Comparison of ENCODE assay signal across 28 cellular contexts in the genomic region with DNA sequence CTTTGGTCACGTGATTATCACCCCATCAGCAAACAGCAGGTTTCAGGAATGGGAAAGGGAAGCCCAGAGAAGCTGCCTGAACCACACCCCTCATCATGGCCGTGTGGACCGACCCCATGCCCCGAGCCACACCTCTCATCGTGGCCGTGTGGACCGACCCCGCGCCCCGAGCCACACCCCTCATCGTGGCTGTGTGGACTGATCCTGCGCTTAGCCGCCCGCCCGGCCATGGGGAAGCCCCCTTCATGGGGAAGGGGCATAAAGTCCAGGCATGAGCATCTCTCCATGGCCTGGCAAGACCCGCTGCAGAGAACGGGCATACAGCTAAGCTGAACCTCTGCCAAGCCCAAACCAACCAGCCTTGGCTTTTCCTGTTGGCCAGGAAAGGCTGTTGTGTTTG. TPM values are rescaled to one million over a fixed set of nuclear protein-coding genes. Genes with fewer than 3 reads are reported as not detected.
DNase-seq lines count a peak whose midpoint lies in the region; ATAC-seq, FAIRE-seq and TF ChIP-seq lines count a peak whose summit lies in the region.
"Had no signal": no experiment of that assay in that cellular context is flagged by ENCODE, and none has a peak within 500 bp of the region (broad histone marks: within the 10 kb centered on the region; RNA-seq: fewer than 3 reads in every experiment).

No MANE protein-coding gene starts in this region.

- no peaks in the 10 kb centered on the region for H3K4me1 Mint-ChIP-seq in MCF 10A (ENCODE audit: insufficient read depth, unreplicated experiment)

- no peak for FAIRE-seq in K562 (lab: Jason Lieb, UNC)
- FAIRE-seq: A549, GM12878, GM12892, GM19239 had no signal

- H3K9ac ChIP-seq in K562 (ENCODE audit: insufficient read depth in 1 of 2, low read depth in 2 of 2, low read length in 2 of 2) = no peak overlapping the region
- peak overlapping the region; percentile 77 for H3K9ac ChIP-seq in mesenchymal stem cell (ENCODE audit: low read length)
- H3K9ac ChIP-seq: BLaER1 had no signal

- BruUV-seq in K562 (replicated peaks; lab: Mats Ljungman, UMichigan) (no TSS peak), MCF 10A (replicated peaks; lab: Mats Ljungman, UMichigan) (no TSS peak)

- no peak overlapping the region for H2AK5ac ChIP-seq in mesenchymal stem cell (ENCODE audit: low read length, severe bottlenecking)

- H3K4me1 ChIP-seq in right cardiac atrium (ENCODE audit: control insufficient read depth, insufficient read depth, low read length) (no peaks in the 10 kb centered on the region), K562 (replicated peaks in 1 of 2; ENCODE audit: control insufficient read depth in 2 of 2, insufficient read depth in 2 of 2, low read length in 2 of 2) (peaks cover 2 to 22% of the 10 kb centered on the region in 2 experiments; a peak in 4 of 5 replicates), mesenchymal stem cell (ENCODE audit: control insufficient read depth, insufficient read depth, low read depth, low read length) (peaks cover 5% of the 10 kb centered on the region), mucosa of descending colon (ENCODE audit: low read depth) (peaks cover 8% of the 10 kb centered on the region)
- H3K4me1 ChIP-seq: BE2C had no signal

- no peak overlapping the region for H3K27ac ChIP-seq in right cardiac atrium (ENCODE audit: low read length)
- peak overlapping the region; percentile 98 for H3K27ac ChIP-seq in VCaP
- no peak overlapping the region for H3K27ac ChIP-seq in K562 (ENCODE audit: extremely low read depth, low read depth, low read length)
- no peak overlapping the region for H3K27ac ChIP-seq in mesenchymal stem cell (ENCODE audit: low read length, poor library complexity, severe bottlenecking)
- H3K27ac ChIP-seq: 22Rv1, A549, BLaER1 had no signal

- TF ChIP-seq POLR2A in K562 (conservative IDR thresholded peaks at IDR 0.05) = no peak

- no peak overlapping the region for H4K91ac ChIP-seq in mesenchymal stem cell (ENCODE audit: low read length)

- ATAC-seq in right cardiac atrium (no peak), Right ventricle myocardium inferior (no peak), K562 (no peak), mucosa of descending colon (no peak), HG02678 (IDR thresholded peaks at IDR 0.05; ENCODE audit: unreplicated experiment) (no peak)
- ATAC-seq: GM12878 had no signal

- no peak overlapping the region for H3K27ac Mint-ChIP-seq in MCF 10A (ENCODE audit: low read depth, unreplicated experiment)
- H3K27ac Mint-ChIP-seq: CD4-positive, alpha-beta memory T cell; CD4-positive, CD25-positive, alpha-beta regulatory T cell had no signal

- H2BK5ac ChIP-seq in mesenchymal stem cell (ENCODE audit: low read depth, low read length, poor library complexity, severe bottlenecking) = no peak overlapping the region

- H3K14ac ChIP-seq in mesenchymal stem cell (ENCODE audit: low read length in 2 of 2) = no peak overlapping the region

- no peak overlapping the region for H2BK120ac ChIP-seq in mesenchymal stem cell (ENCODE audit: low read depth, low read length)

- DNase-seq in right cardiac atrium (peak in 2 of 3 donors; percentile 7 to 48), Right ventricle myocardium inferior (ENCODE audit: missing footprints) (no peak), K562 (ENCODE audit: extremely low read depth in 1 of 4, low spot score in 3 of 4) (peak in 1 of 4 experiments; percentile 33), mesenchymal stem cell (no peak), MCF 10A (ENCODE audit: unreplicated experiment) (no peak), mucosa of descending colon (no peak)
- DNase-seq: BE2C; C1 segment of cervical spinal cord; CD4-positive, CD25-positive, alpha-beta regulatory T cell; CD8-positive, alpha-beta memory T cell; COR-L47; DMS 273 treated with DMSO at 0.1 percent for 48 hours; DMS153; DMS53; DMS79; DND-41; EL; GDM1 had no signal

- H3K4ac ChIP-seq in mesenchymal stem cell (ENCODE audit: low read depth in 1 of 2, low read length in 2 of 2) = no peak overlapping the region

- H4K8ac ChIP-seq in mesenchymal stem cell (ENCODE audit: low read length) = no peak overlapping the region

- H3K27me3 ChIP-seq in right cardiac atrium (ENCODE audit: control insufficient read depth, insufficient read depth) (no peaks in the 10 kb centered on the region), K562 (ENCODE audit: control insufficient read depth in 2 of 2, insufficient read depth in 2 of 2, low read length in 2 of 2) (no peaks in the 10 kb centered on the region), mesenchymal stem cell (ENCODE audit: control insufficient read depth in 1 of 2, insufficient read depth in 1 of 2, low read length in 2 of 2) (no peaks in the 10 kb centered on the region)
- H3K27me3 ChIP-seq: BE2C, BLaER1 had no signal

- no peak overlapping the region for H2BK12ac ChIP-seq in mesenchymal stem cell (ENCODE audit: low read length in 2 of 2)

- no peak overlapping the region for H3K18ac ChIP-seq in mesenchymal stem cell (ENCODE audit: low read depth in 1 of 2, low read length in 2 of 2)

- H3K9me3 Mint-ChIP-seq in MCF 10A (ENCODE audit: unreplicated experiment) = no peaks in the 10 kb centered on the region
- H3K9me3 Mint-ChIP-seq: CD14-positive monocyte; CD4-positive, alpha-beta memory T cell; CD4-positive, CD25-positive, alpha-beta regulatory T cell; CD8-positive, alpha-beta memory T cell had no signal

- peaks cover 68% of the 10 kb centered on the region for H3K79me1 ChIP-seq in mesenchymal stem cell (replicated peaks; ENCODE audit: low read length, poor library complexity, severe bottlenecking)

- H3K27me3 Mint-ChIP-seq in MCF 10A (ENCODE audit: insufficient read depth, unreplicated experiment) = no peaks in the 10 kb centered on the region
- H3K27me3 Mint-ChIP-seq: CD4-positive, alpha-beta memory T cell; CD4-positive, CD25-positive, alpha-beta regulatory T cell had no signal

- no peak overlapping the region for H3K4me3 Mint-ChIP-seq in MCF 10A (ENCODE audit: unreplicated experiment)
- H3K4me3 Mint-ChIP-seq: CD14-positive monocyte; CD4-positive, alpha-beta memory T cell; CD4-positive, CD25-positive, alpha-beta regulatory T cell; CD8-positive, alpha-beta memory T cell had no signal

- H4K20me1 ChIP-seq in K562 (replicated peaks; ENCODE audit: control insufficient read depth, insufficient read depth, low read length) = no peaks in the 10 kb centered on the region; the same call in 1 of the 2 replicates

- H3K23ac ChIP-seq in mesenchymal stem cell (ENCODE audit: low read length in 2 of 2) = no peak overlapping the region

- WGBS in right cardiac atrium = 87% methylated on average over 17 of the region's 17 CpGs
- 85% methylated on average over 13 of the region's 17 CpGs for WGBS in K562 (ENCODE audit: insufficient coverage, low coverage, missing lambda C conversion rate)
- 96% methylated on average over 17 of the region's 17 CpGs for WGBS in mesenchymal stem cell

- CTCF ChIA-PET in K562 (lab: Yijun Ruan, JAX; ENCODE audit: low intra/inter-chr PET ratio) (no interaction called here), MCF 10A (lab: Yijun Ruan, JAX) (interaction anchor here (0.7 to 1.0 kb wide), 4 partner anchors 39 to 635 kb away, joined by 3 to 4 read pairs (median 3); partner anchors contain the start of gene ABCA2)

- H3K9me3 ChIP-seq in right cardiac atrium (ENCODE audit: control insufficient read depth, low read length) (no peaks in the 10 kb centered on the region), K562 (replicated peaks; ENCODE audit: control insufficient read depth, insufficient read depth, low read depth, low read length) (no peaks in the 10 kb centered on the region), mesenchymal stem cell (ENCODE audit: control insufficient read depth, low read length) (no peaks in the 10 kb centered on the region), mucosa of descending colon (no peaks in the 10 kb centered on the region)
- H3K9me3 ChIP-seq: A549, BE2C, BLaER1 had no signal

- no peaks in the 10 kb centered on the region for H3K9me1 ChIP-seq in K562 (ENCODE audit: control insufficient read depth, insufficient read depth, low read length)

- POLR2A ChIA-PET in K562 (lab: Yijun Ruan, JAX) = interaction anchor here (1.0 to 3.3 kb wide), 2 partner anchors 10 to 16 kb away, joined by 5 to 8 read pairs; partner anchors contain the start of genes ENTR1 and PMPCA
- POLR2A ChIA-PET in MCF 10A (lab: Yijun Ruan, JAX) = interaction anchor here (1.1 kb wide), 2 partner anchors 8 to 22 kb away, joined by 3 read pairs; no protein-coding TSS in a partner anchor

- H2AFZ ChIP-seq in K562 (ENCODE audit: low read depth, low read length) (no peak overlapping the region), mesenchymal stem cell (ENCODE audit: low read depth, low read length) (no peak overlapping the region)

- TF ChIP-seq RAD21 in K562 (CRISPR knock-in tag; conservative IDR thresholded peaks at IDR 0.05 in 1 of 2, IDR thresholded peaks at IDR 0.05 in 1 of 2) = no peak

- no peak for TF ChIP-seq EP300 in K562 (IDR thresholded peaks at IDR 0.05; ENCODE audit: low read length)

- no peak overlapping the region for H2BK15ac ChIP-seq in mesenchymal stem cell (ENCODE audit: low read depth, poor library complexity, severe bottlenecking)

- TF ChIP-seq CTCF in VCaP (conservative IDR thresholded peaks at IDR 0.05) = no peak
- no peak for TF ChIP-seq CTCF in K562 (IDR thresholded peaks at IDR 0.05 in 2 of 3, conservative IDR thresholded peaks at IDR 0.05 in 1 of 3; ENCODE audit: insufficient read depth in 2 of 3, low read depth in 1 of 3, low read length in 3 of 3)
- TF ChIP-seq CTCF in MCF 10A (IDR thresholded peaks at IDR 0.05; ENCODE audit: unreplicated experiment) = no peak
- TF ChIP-seq CTCF in mucosa of descending colon (IDR thresholded peaks at IDR 0.05) = no peak

- peaks cover 73% of the 10 kb centered on the region for H3K36me3 Mint-ChIP-seq in MCF 10A (ENCODE audit: insufficient read depth, unreplicated experiment)

- intact Hi-C loops in right cardiac atrium (cut with DNase I) (no loop called here), Right ventricle myocardium inferior (cut with DNase I) (no loop called here), K562 (cut with micrococcal nuclease) (no loop called here), MCF 10A (cut with micrococcal nuclease) (no loop called here), mucosa of descending colon (cut with DNase I, micrococcal nuclease) (no loop called here)

- no peak overlapping the region for H3K4me2 ChIP-seq in K562 (ENCODE audit: insufficient read depth, low read length)
- H3K4me2 ChIP-seq in mesenchymal stem cell (ENCODE audit: low read length, poor library complexity, severe bottlenecking) = no peak overlapping the region
- H3K4me2 ChIP-seq: A549, BLaER1 had no signal

- in situ Hi-C loops in K562 (cut with MboI) = no loop called here

- H3K36me3 ChIP-seq in K562 (ENCODE audit: control insufficient read depth, insufficient read depth, low read length) = peaks cover 94% of the 10 kb centered on the region
- peaks cover 78 to 87% of the 10 kb centered on the region in 2 experiments for H3K36me3 ChIP-seq in mesenchymal stem cell (ENCODE audit: control insufficient read depth in 1 of 2, insufficient read depth in 2 of 2, low read depth in 1 of 2, low read length in 2 of 2)
- H3K36me3 ChIP-seq in mucosa of descending colon (ENCODE audit: low read depth) = no peaks in the 10 kb centered on the region

- H3K79me2 ChIP-seq in K562 (ENCODE audit: control insufficient read depth, insufficient read depth, low read length) = peaks cover 9% of the 10 kb centered on the region

- H3K4me3 ChIP-seq in right cardiac atrium (ENCODE audit: low read length) (no peak overlapping the region), K562 (no peak overlapping the region), mesenchymal stem cell (ENCODE audit: insufficient read depth in 1 of 2, low read depth in 1 of 2, low read length in 2 of 2) (peak overlapping the region in 1 of 2 experiments; percentile 37), mucosa of descending colon (no peak overlapping the region)
- H3K4me3 ChIP-seq: A549, BLaER1, GM12878 had no signal

RNA-seq across cellular contexts. Expression of gene SNAPC4, which starts 6.4 kb away (rescaled TPM):
- 1 to 10 TPM; 3.2 to 4.4 (median 3.9) TPM for total RNA-seq in right cardiac atrium
- polyA plus RNA-seq in right cardiac atrium = 3.7 TPM
- 4.0 TPM for total RNA-seq in Right ventricle myocardium inferior
- total RNA-seq in K562 (2011; cell fraction: chromatin; rRNA removed; ENCODE audit: low replicate concordance) = 42.9 and 79.4 TPM in 2 replicates
- 32.0 TPM in 2 replicates for total RNA-seq in K562 (2011; cell fraction: nucleolus; rRNA removed)
- total RNA-seq in K562 (2011; cell fraction: nucleoplasm; rRNA removed) = 23.1 and 26.3 TPM in 2 replicates
- 14.4 and 15.8 TPM in 2 replicates for total RNA-seq in K562 (2014; rRNA removed)
- 7.1 and 8.8 TPM in 2 replicates for total RNA-seq in K562 (2014; rRNA removed; fragmentation: Illumina TruSeq; extraction: Trizol)
- 9.3 and 11.1 TPM in 2 replicates for total RNA-seq in K562 (2015; rRNA removed; fragmentation: Illumina TruSeq; extraction: Trizol)
- total RNA-seq in K562 (2021) = 17.1 and 18.7 TPM in 2 replicates
- 4.4 and 4.5 TPM in 2 replicates for polyA plus RNA-seq in K562 (2011; rRNA removed)
- 3.2 and 7.4 TPM in 2 replicates for polyA plus RNA-seq in K562 (2011; cell fraction: cytosol; rRNA removed)
- polyA plus RNA-seq in K562 (2011; cell fraction: nucleus; rRNA removed) = 16.1 and 32.6 TPM in 2 replicates
- polyA plus RNA-seq in K562 (2012) = 9.7 and 10.5 TPM in 2 replicates
- polyA plus RNA-seq in K562 (2014; fragmentation: Illumina TruSeq; extraction: Trizol) = 8.8 and 9.0 TPM in 2 replicates
- polyA plus RNA-seq in K562 (2014; fragmentation: Nextera tagmentation; extraction: Ambion mirVana) = under 1 TPM; 0.21 to 0.46 TPM
- polyA plus RNA-seq in K562 (2014; rRNA removed) = 18.7 and 21.8 TPM in 2 replicates
- 6.7 and 10.2 TPM in 2 replicates for polyA minus RNA-seq in K562 (2011; rRNA and poly(A)+ RNA removed)
- 6.1 and 7.4 TPM in 2 replicates for polyA minus RNA-seq in K562 (2011; cell fraction: cytosol; rRNA and poly(A)+ RNA removed)
- 8.3 and 11.7 TPM in 2 replicates for polyA minus RNA-seq in K562 (2011; cell fraction: nucleus; rRNA and poly(A)+ RNA removed)
- 6.1 TPM for polyA plus RNA-seq in mesenchymal stem cell (2013, experiment 1 of 2)
- polyA plus RNA-seq in mesenchymal stem cell (2013, experiment 2 of 2) = 5.4 TPM
- 9.6 and 9.9 TPM in 2 replicates for total RNA-seq in MCF 10A (2022)
- 1 to 10 TPM; 7.4 to 7.6 (median 7.6) TPM for total RNA-seq in mucosa of descending colon

RNA-seq across cellular contexts. Expression of gene ENTR1, which starts 16.9 kb away (rescaled TPM):
- total RNA-seq in right cardiac atrium (10 to 100 TPM; 18.2 to 22.9 (median 20.1) TPM), Right ventricle myocardium inferior (23.7 TPM), K562 (2014; rRNA removed) (79.0 and 88.8 TPM in 2 replicates), K562 (2014; rRNA removed; fragmentation: Illumina TruSeq; extraction: Trizol) (38.1 and 38.3 TPM in 2 replicates), K562 (2015; rRNA removed; fragmentation: Illumina TruSeq; extraction: Trizol) (61.3 and 65.5 TPM in 2 replicates), K562 (2021) (101 and 104 TPM in 2 replicates), MCF 10A (2022) (58.9 and 82.2 TPM in 2 replicates), mucosa of descending colon (10 to 100 TPM; 27.8 to 47.6 (median 33.2) TPM)
- polyA plus RNA-seq in right cardiac atrium (13.6 TPM), K562 (2011; rRNA removed) (77.3 and 92.6 TPM in 2 replicates), K562 (2014; fragmentation: Illumina TruSeq; extraction: Trizol) (72.6 and 75.9 TPM in 2 replicates), K562 (2014; fragmentation: Nextera tagmentation; extraction: Ambion mirVana) (1 to 10 TPM; 6.7 to 9.6 TPM), K562 (2014; rRNA removed) (106 and 108 TPM in 2 replicates)
- 129 and 278 TPM in 2 replicates for total RNA-seq in K562 (2011; cell fraction: chromatin; rRNA removed; ENCODE audit: low replicate concordance)
- total RNA-seq in K562 (2011; cell fraction: nucleolus; rRNA removed) = 185 and 197 TPM in 2 replicates
- total RNA-seq in K562 (2011; cell fraction: nucleoplasm; rRNA removed) = 143 and 151 TPM in 2 replicates
- polyA plus RNA-seq in K562 (2011; cell fraction: cytosol; rRNA removed) = 45.3 and 59.9 TPM in 2 replicates
- 432 and 490 TPM in 2 replicates for polyA plus RNA-seq in K562 (2011; cell fraction: nucleus; rRNA removed)
- 54.6 and 62.9 TPM in 2 replicates for polyA plus RNA-seq in K562 (2012)
- 19.2 and 21.9 TPM in 2 replicates for polyA minus RNA-seq in K562 (2011; rRNA and poly(A)+ RNA removed)
- polyA minus RNA-seq in K562 (2011; cell fraction: cytosol; rRNA and poly(A)+ RNA removed) = 33.9 and 46.1 TPM in 2 replicates
- 76.5 and 84.3 TPM in 2 replicates for polyA minus RNA-seq in K562 (2011; cell fraction: nucleus; rRNA and poly(A)+ RNA removed)
- 40.7 TPM for polyA plus RNA-seq in mesenchymal stem cell (2013, experiment 1 of 2)
- 41.1 TPM for polyA plus RNA-seq in mesenchymal stem cell (2013, experiment 2 of 2)

RNA-seq across cellular contexts. Expression of gene PMPCA, which starts 16.9 kb away (rescaled TPM):
- total RNA-seq in right cardiac atrium (10 to 100 TPM; 50.8 to 58.5 (median 56.8) TPM), Right ventricle myocardium inferior (71.8 TPM), K562 (2014; rRNA removed) (86.6 and 111 TPM in 2 replicates), K562 (2014; rRNA removed; fragmentation: Illumina TruSeq; extraction: Trizol) (82.4 and 104 TPM in 2 replicates), K562 (2015; rRNA removed; fragmentation: Illumina TruSeq; extraction: Trizol) (66.6 and 67.5 TPM in 2 replicates), K562 (2021) (118 and 139 TPM in 2 replicates), MCF 10A (2022) (66.0 and 66.3 TPM in 2 replicates), mucosa of descending colon (10 to 100 TPM; 42.1 to 50.7 (median 45.1) TPM)
- polyA plus RNA-seq in right cardiac atrium (63.4 TPM), K562 (2011; rRNA removed) (114 and 119 TPM in 2 replicates), K562 (2014; fragmentation: Illumina TruSeq; extraction: Trizol) (99.8 and 122 TPM in 2 replicates), K562 (2014; fragmentation: Nextera tagmentation; extraction: Ambion mirVana) (10 to 100 TPM; 23.9 to 30.0 TPM), K562 (2014; rRNA removed) (129 and 143 TPM in 2 replicates)
- 255 and 404 TPM in 2 replicates for total RNA-seq in K562 (2011; cell fraction: chromatin; rRNA removed; ENCODE audit: low replicate concordance)
- 209 and 247 TPM in 2 replicates for total RNA-seq in K562 (2011; cell fraction: nucleolus; rRNA removed)
- 203 and 214 TPM in 2 replicates for total RNA-seq in K562 (2011; cell fraction: nucleoplasm; rRNA removed)
- 102 and 129 TPM in 2 replicates for polyA plus RNA-seq in K562 (2011; cell fraction: cytosol; rRNA removed)
- 346 and 387 TPM in 2 replicates for polyA plus RNA-seq in K562 (2011; cell fraction: nucleus; rRNA removed)
- 65.8 and 181 TPM in 2 replicates for polyA plus RNA-seq in K562 (2012)
- 81.4 and 83.2 TPM in 2 replicates for polyA minus RNA-seq in K562 (2011; rRNA and poly(A)+ RNA removed)
- polyA minus RNA-seq in K562 (2011; cell fraction: cytosol; rRNA and poly(A)+ RNA removed) = 40.2 and 43.4 TPM in 2 replicates
- 68.0 and 90.1 TPM in 2 replicates for polyA minus RNA-seq in K562 (2011; cell fraction: nucleus; rRNA and poly(A)+ RNA removed)
- polyA plus RNA-seq in mesenchymal stem cell (2013, experiment 1 of 2) = 34.3 TPM
- polyA plus RNA-seq in mesenchymal stem cell (2013, experiment 2 of 2) = 33.6 TPM

RNA-seq across cellular contexts. Expression of gene CARD9, which starts 20.1 kb away (rescaled TPM):
- total RNA-seq in right cardiac atrium (1 to 10 TPM in 2 of 4 donors, under 1 TPM in 2; 0.76 to 2.1 (median 1.0) TPM), Right ventricle myocardium inferior (1.4 TPM), K562 (2014; rRNA removed) (37.6 and 40.1 TPM in 2 replicates), K562 (2014; rRNA removed; fragmentation: Illumina TruSeq; extraction: Trizol) (3.5 and 3.6 TPM in 2 replicates), K562 (2015; rRNA removed; fragmentation: Illumina TruSeq; extraction: Trizol) (14.6 and 15.8 TPM in 2 replicates), K562 (2021) (35.6 and 42.7 TPM in 2 replicates), MCF 10A (2022) (0.33 and 0.69 TPM in 2 replicates), mucosa of descending colon (1 to 10 TPM; 2.2 to 2.4 (median 2.2) TPM)
- polyA plus RNA-seq in right cardiac atrium (0.68 TPM), K562 (2011; rRNA removed) (9.7 and 27.8 TPM in 2 replicates), K562 (2014; fragmentation: Illumina TruSeq; extraction: Trizol) (4.7 and 13.2 TPM in 2 replicates), K562 (2014; fragmentation: Nextera tagmentation; extraction: Ambion mirVana) (1 to 10 TPM; 1.7 to 2.0 TPM), K562 (2014; rRNA removed) (40.4 and 53.0 TPM in 2 replicates)
- 37.4 and 149 TPM in 2 replicates for total RNA-seq in K562 (2011; cell fraction: chromatin; rRNA removed; ENCODE audit: low replicate concordance)
- total RNA-seq in K562 (2011; cell fraction: nucleolus; rRNA removed) = 92.6 and 92.9 TPM in 2 replicates
- total RNA-seq in K562 (2011; cell fraction: nucleoplasm; rRNA removed) = 39.7 and 46.5 TPM in 2 replicates
- 10.5 and 13.4 TPM in 2 replicates for polyA plus RNA-seq in K562 (2011; cell fraction: cytosol; rRNA removed)
- polyA plus RNA-seq in K562 (2011; cell fraction: nucleus; rRNA removed) = 231 and 234 TPM in 2 replicates
- polyA plus RNA-seq in K562 (2012) = 21.9 and 61.0 TPM in 2 replicates
- 4.8 and 5.0 TPM in 2 replicates for polyA minus RNA-seq in K562 (2011; rRNA and poly(A)+ RNA removed)
- 7.2 and 12.8 TPM in 2 replicates for polyA minus RNA-seq in K562 (2011; cell fraction: cytosol; rRNA and poly(A)+ RNA removed)
- polyA minus RNA-seq in K562 (2011; cell fraction: nucleus; rRNA and poly(A)+ RNA removed) = 25.8 and 55.4 TPM in 2 replicates
- 0.37 TPM for polyA plus RNA-seq in mesenchymal stem cell (2013, experiment 1 of 2)
- polyA plus RNA-seq in mesenchymal stem cell (2013, experiment 2 of 2) = 0.51 TPM
- polyA plus RNA-seq: CD8-positive, alpha-beta memory T cell had no signal

RNA-seq across cellular contexts. Expression of gene DNLZ, which starts 30.0 kb away (rescaled TPM):
- total RNA-seq in right cardiac atrium (10 to 100 TPM; 15.2 to 24.9 (median 22.2) TPM), Right ventricle myocardium inferior (40.6 TPM), K562 (2014; rRNA removed) (44.6 and 56.7 TPM in 2 replicates), K562 (2014; rRNA removed; fragmentation: Illumina TruSeq; extraction: Trizol) (2.2 and 3.4 TPM in 2 replicates), K562 (2015; rRNA removed; fragmentation: Illumina TruSeq; extraction: Trizol) (10.0 and 10.8 TPM in 2 replicates), K562 (2021) (25.6 and 25.8 TPM in 2 replicates), MCF 10A (2022) (24.5 and 30.5 TPM in 2 replicates), mucosa of descending colon (10 to 100 TPM in 2 of 3 donors, 1 to 10 TPM in 1; 9.3 to 17.1 (median 10.8) TPM)
- polyA plus RNA-seq in right cardiac atrium (17.1 TPM), K562 (2011; rRNA removed) (3.1 and 3.2 TPM in 2 replicates), K562 (2014; fragmentation: Illumina TruSeq; extraction: Trizol) (2.2 and 4.2 TPM in 2 replicates), K562 (2014; fragmentation: Nextera tagmentation; extraction: Ambion mirVana) (under 1 TPM; 0.17 to 0.36 TPM), K562 (2014; rRNA removed) (22.1 and 29.8 TPM in 2 replicates)
- 3.5 and 12.0 TPM in 2 replicates for total RNA-seq in K562 (2011; cell fraction: chromatin; rRNA removed; ENCODE audit: low replicate concordance)
- 9.3 and 11.7 TPM in 2 replicates for total RNA-seq in K562 (2011; cell fraction: nucleolus; rRNA removed)
- 3.4 and 4.8 TPM in 2 replicates for total RNA-seq in K562 (2011; cell fraction: nucleoplasm; rRNA removed)
- 7.6 and 27.3 TPM in 2 replicates for polyA plus RNA-seq in K562 (2011; cell fraction: cytosol; rRNA removed)
- 4.2 and 7.4 TPM in 2 replicates for polyA plus RNA-seq in K562 (2011; cell fraction: nucleus; rRNA removed)
- polyA plus RNA-seq in K562 (2012) = 8.5 and 15.9 TPM in 2 replicates
- 0.28 TPM in 1 of 2 replicates, not detected in the other for polyA minus RNA-seq in K562 (2011; rRNA and poly(A)+ RNA removed)
- 2.6 and 3.4 TPM in 2 replicates for polyA minus RNA-seq in K562 (2011; cell fraction: cytosol; rRNA and poly(A)+ RNA removed)
- polyA minus RNA-seq in K562 (2011; cell fraction: nucleus; rRNA and poly(A)+ RNA removed) = 2.9 and 3.6 TPM in 2 replicates
- 15.5 TPM for polyA plus RNA-seq in mesenchymal stem cell (2013, experiment 1 of 2)
- 16.8 TPM for polyA plus RNA-seq in mesenchymal stem cell (2013, experiment 2 of 2)

Comparison
In these comparisons a context has a peak if more than half of its experiments do, and no peak if none do; other contexts are left out.
1. DNase-seq: peak in right cardiac atrium (2 of 3); none in Right ventricle myocardium inferior (single experiment), mesenchymal stem cell (single experiment), MCF 10A (single experiment) and mucosa of descending colon (0 of 3).